ENCODE assay signal across 1 cellular context in the genomic region with DNA sequence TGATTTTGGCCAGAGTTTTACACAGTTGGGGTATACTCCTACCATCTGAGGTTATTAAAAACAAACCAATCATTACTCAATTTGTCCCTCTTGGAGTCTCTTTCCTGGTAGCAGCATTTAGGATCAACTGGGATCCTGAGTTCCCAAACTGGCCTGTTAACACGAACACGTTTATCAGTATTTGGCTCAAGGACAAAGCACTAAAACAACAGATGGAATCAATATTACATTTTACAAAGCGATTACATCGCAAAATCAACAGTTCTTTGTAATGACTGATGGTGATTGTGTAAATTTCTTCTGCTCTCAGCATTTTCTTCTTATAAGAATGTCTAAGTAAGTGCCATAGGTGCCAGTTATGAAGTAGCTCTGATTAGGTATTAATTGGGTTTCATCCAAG.
TF ChIP-seq lines count a peak whose summit lies in the region.

No MANE protein-coding gene starts in this region.

TF ChIP-seq in GM23338, 12 proteins besides CTCF, POLR2A, EP300 and RAD21:
- TF ChIP-seq, protein P1, sequence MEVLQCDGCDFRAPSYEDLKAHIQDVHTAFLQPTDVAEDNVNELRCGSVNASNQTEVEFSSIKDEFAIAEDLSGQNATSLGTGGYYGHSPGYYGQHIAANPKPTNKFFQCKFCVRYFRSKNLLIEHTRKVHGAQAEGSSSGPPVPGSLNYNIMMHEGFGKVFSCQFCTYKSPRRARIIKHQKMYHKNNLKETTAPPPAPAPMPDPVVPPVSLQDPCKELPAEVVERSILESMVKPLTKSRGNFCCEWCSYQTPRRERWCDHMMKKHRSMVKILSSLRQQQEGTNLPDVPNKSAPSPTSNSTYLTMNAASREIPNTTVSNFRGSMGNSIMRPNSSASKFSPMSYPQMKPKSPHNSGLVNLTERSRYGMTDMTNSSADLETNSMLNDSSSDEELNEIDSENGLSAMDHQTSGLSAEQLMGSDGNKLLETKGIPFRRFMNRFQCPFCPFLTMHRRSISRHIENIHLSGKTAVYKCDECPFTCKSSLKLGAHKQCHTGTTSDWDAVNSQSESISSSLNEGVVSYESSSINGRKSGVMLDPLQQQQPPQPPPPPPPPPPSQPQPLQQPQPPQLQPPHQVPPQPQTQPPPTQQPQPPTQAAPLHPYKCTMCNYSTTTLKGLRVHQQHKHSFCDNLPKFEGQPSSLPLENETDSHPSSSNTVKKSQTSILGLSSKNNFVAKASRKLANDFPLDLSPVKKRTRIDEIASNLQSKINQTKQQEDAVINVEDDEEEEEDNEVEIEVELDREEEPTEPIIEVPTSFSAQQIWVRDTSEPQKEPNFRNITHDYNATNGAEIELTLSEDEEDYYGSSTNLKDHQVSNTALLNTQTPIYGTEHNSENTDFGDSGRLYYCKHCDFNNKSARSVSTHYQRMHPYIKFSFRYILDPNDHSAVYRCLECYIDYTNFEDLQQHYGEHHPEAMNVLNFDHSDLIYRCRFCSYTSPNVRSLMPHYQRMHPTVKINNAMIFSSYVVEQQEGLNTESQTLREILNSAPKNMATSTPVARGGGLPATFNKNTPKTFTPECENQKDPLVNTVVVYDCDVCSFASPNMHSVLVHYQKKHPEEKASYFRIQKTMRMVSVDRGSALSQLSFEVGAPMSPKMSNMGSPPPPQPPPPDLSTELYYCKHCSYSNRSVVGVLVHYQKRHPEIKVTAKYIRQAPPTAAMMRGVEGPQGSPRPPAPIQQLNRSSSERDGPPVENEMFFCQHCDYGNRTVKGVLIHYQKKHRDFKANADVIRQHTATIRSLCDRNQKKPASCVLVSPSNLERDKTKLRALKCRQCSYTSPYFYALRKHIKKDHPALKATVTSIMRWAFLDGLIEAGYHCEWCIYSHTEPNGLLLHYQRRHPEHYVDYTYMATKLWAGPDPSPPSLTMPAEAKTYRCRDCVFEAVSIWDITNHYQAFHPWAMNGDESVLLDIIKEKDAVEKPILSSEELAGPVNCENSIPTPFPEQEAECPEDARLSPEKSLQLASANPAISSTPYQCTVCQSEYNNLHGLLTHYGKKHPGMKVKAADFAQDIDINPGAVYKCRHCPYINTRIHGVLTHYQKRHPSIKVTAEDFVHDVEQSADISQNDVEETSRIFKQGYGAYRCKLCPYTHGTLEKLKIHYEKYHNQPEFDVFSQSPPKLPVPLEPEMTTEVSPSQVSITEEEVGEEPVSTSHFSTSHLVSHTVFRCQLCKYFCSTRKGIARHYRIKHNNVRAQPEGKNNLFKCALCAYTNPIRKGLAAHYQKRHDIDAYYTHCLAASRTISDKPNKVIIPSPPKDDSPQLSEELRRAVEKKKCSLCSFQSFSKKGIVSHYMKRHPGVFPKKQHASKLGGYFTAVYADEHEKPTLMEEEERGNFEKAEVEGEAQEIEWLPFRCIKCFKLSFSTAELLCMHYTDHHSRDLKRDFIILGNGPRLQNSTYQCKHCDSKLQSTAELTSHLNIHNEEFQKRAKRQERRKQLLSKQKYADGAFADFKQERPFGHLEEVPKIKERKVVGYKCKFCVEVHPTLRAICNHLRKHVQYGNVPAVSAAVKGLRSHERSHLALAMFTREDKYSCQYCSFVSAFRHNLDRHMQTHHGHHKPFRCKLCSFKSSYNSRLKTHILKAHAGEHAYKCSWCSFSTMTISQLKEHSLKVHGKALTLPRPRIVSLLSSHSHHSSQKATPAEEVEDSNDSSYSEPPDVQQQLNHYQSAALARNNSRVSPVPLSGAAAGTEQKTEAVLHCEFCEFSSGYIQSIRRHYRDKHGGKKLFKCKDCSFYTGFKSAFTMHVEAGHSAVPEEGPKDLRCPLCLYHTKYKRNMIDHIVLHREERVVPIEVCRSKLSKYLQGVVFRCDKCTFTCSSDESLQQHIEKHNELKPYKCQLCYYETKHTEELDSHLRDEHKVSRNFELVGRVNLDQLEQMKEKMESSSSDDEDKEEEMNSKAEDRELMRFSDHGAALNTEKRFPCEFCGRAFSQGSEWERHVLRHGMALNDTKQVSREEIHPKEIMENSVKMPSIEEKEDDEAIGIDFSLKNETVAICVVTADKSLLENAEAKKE (CRISPR knock-in tag; IDR thresholded peaks at IDR 0.05), result no peak
- no peak for TF ChIP-seq POLR2AphosphoS5 (IDR thresholded peaks at IDR 0.05; ENCODE audit: low read depth)
- TF ChIP-seq EZH2 (IDR thresholded peaks at IDR 0.05; ENCODE audit: low read depth, unreplicated experiment), result no peak
- TF ChIP-seq JUNB (IDR thresholded peaks at IDR 0.05; ENCODE audit: unreplicated experiment), result no peak
- no peak for TF ChIP-seq ZNF331 (CRISPR knock-in tag; IDR thresholded peaks at IDR 0.05; ENCODE audit: low read depth)
- TF ChIP-seq STAT1 (IDR thresholded peaks at IDR 0.05; ENCODE audit: unreplicated experiment), result no peak
- TF ChIP-seq, protein P2, sequence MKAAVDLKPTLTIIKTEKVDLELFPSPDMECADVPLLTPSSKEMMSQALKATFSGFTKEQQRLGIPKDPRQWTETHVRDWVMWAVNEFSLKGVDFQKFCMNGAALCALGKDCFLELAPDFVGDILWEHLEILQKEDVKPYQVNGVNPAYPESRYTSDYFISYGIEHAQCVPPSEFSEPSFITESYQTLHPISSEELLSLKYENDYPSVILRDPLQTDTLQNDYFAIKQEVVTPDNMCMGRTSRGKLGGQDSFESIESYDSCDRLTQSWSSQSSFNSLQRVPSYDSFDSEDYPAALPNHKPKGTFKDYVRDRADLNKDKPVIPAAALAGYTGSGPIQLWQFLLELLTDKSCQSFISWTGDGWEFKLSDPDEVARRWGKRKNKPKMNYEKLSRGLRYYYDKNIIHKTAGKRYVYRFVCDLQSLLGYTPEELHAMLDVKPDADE (IDR thresholded peaks at IDR 0.05), result no peak
- TF ChIP-seq ZNF114 (CRISPR knock-in tag; IDR thresholded peaks at IDR 0.05), result no peak
- TF ChIP-seq EZH2phosphoT487 (IDR thresholded peaks at IDR 0.05; ENCODE audit: unreplicated experiment), result no peak
- no peak for TF ChIP-seq NANOG (IDR thresholded peaks at IDR 0.05; ENCODE audit: borderline replicate concordance)
- TF ChIP-seq, protein P3, sequence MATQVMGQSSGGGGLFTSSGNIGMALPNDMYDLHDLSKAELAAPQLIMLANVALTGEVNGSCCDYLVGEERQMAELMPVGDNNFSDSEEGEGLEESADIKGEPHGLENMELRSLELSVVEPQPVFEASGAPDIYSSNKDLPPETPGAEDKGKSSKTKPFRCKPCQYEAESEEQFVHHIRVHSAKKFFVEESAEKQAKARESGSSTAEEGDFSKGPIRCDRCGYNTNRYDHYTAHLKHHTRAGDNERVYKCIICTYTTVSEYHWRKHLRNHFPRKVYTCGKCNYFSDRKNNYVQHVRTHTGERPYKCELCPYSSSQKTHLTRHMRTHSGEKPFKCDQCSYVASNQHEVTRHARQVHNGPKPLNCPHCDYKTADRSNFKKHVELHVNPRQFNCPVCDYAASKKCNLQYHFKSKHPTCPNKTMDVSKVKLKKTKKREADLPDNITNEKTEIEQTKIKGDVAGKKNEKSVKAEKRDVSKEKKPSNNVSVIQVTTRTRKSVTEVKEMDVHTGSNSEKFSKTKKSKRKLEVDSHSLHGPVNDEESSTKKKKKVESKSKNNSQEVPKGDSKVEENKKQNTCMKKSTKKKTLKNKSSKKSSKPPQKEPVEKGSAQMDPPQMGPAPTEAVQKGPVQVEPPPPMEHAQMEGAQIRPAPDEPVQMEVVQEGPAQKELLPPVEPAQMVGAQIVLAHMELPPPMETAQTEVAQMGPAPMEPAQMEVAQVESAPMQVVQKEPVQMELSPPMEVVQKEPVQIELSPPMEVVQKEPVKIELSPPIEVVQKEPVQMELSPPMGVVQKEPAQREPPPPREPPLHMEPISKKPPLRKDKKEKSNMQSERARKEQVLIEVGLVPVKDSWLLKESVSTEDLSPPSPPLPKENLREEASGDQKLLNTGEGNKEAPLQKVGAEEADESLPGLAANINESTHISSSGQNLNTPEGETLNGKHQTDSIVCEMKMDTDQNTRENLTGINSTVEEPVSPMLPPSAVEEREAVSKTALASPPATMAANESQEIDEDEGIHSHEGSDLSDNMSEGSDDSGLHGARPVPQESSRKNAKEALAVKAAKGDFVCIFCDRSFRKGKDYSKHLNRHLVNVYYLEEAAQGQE (IDR thresholded peaks at IDR 0.05; ENCODE audit: unreplicated experiment), result no peak
- TF ChIP-seq CREB1 (CRISPR knock-in tag; IDR thresholded peaks at IDR 0.05; ENCODE audit: low read depth), result no peak
TF ChIP-seq in GM23338: peak in this region for 0.
